ENCODE assay signal across 1 cellular context in genomic region chr1:246317723-246318359, GRCh38.
A peak's percentile ranks its signal among the peaks of the same experiment; 100 is the strongest.
TF ChIP-seq lines count a peak whose summit lies in the region.

No MANE protein-coding gene starts in this region.

TF ChIP-seq in SK-N-SH, 30 proteins besides CTCF, POLR2A, EP300 and RAD21 (continued from another document):
- TF ChIP-seq PBX3 (IDR thresholded peaks at IDR 0.05) (peak; percentile 76), TAF1 (IDR thresholded peaks at IDR 0.05; ENCODE audit: borderline replicate concordance, low read depth, low read length) (no peak), SIN3A (IDR thresholded peaks at IDR 0.05; ENCODE audit: borderline replicate concordance, low read depth, low read length) (no peak), FOXJ3 (CRISPR knock-in tag; IDR thresholded peaks at IDR 0.05) (no peak), TEAD4 (IDR thresholded peaks at IDR 0.05; ENCODE audit: borderline replicate concordance, insufficient read depth) (0 out of 2 replicates have a peak, but pooled peaks have one; percentile 14), FOSL2 (IDR thresholded peaks at IDR 0.05; ENCODE audit: borderline replicate concordance, low read depth) (peak; percentile 43; the same call in 1 of the 2 replicates), USF1 (IDR thresholded peaks at IDR 0.05; ENCODE audit: borderline replicate concordance, low read depth) (no peak), JUND (IDR thresholded peaks at IDR 0.05) (peak; percentile 64; the same call in 1 of the 2 replicates), RCOR1 (IDR thresholded peaks at IDR 0.05; ENCODE audit: low read length) (no peak), TCF12 (IDR thresholded peaks at IDR 0.05) (peak; percentile 55; the same call in 1 of the 2 replicates)
